ENCODE assay signal across 31 cellular contexts in genomic region chr4:153347117-153347516, GRCh38. TPM values are rescaled to one million over a fixed set of nuclear protein-coding genes. Genes with fewer than 3 reads are reported as not detected.
DNase-seq lines count a peak whose midpoint lies in the region; FAIRE-seq and TF ChIP-seq lines count a peak whose summit lies in the region.
"Had no signal": no experiment of that assay in that cellular context is flagged by ENCODE, and none has a peak within 500 bp of the region (broad histone marks: within the 10 kb centered on the region; RNA-seq: fewer than 3 reads in every experiment).

No MANE protein-coding gene starts in this region.

- H3F3A ChIP-seq in SU-DHL-6 (ENCODE audit: insufficient read depth) (peaks cover 37% of the 10 kb centered on the region), neural progenitor cell (ENCODE audit: low read depth) (no peaks in the 10 kb centered on the region)

- peaks cover 34% of the 10 kb centered on the region for H3K4me1 Mint-ChIP-seq in neural progenitor cell

- H2AFZ ChIP-seq in SU-DHL-6 (ENCODE audit: low read depth, low read length, severe bottlenecking) = no peak overlapping the region
- H2AFZ ChIP-seq in neural progenitor cell (replicated peaks) = no peak overlapping the region

- H3K27me3 ChIP-seq in SU-DHL-6 (ENCODE audit: low read length) (no peaks in the 10 kb centered on the region), neural progenitor cell (no peaks in the 10 kb centered on the region)
- H3K27me3 ChIP-seq: cardiac muscle cell, gastroesophageal sphincter, upper lobe of right lung had no signal

- H3K27ac ChIP-seq in SU-DHL-6 (ENCODE audit: low read depth, low read length) (peak overlapping the region; percentile 98), neural progenitor cell (no peak overlapping the region)
- H3K27ac ChIP-seq: C4-2B, cardiac muscle cell, coronary artery, gastroesophageal sphincter, HL-60, skin epidermis, upper lobe of right lung had no signal

- no peaks in the 10 kb centered on the region for H4K20me1 ChIP-seq in SU-DHL-6 (ENCODE audit: low read depth, low read length)
- H4K20me1 ChIP-seq in neural progenitor cell (ENCODE audit: low read depth) = peaks cover 4% of the 10 kb centered on the region

- H3K9ac ChIP-seq in SU-DHL-6 (ENCODE audit: low read length) = peak overlapping the region; percentile 98
- H3K9ac ChIP-seq in neural progenitor cell = no peak overlapping the region

- H3K4me3 ChIP-seq in SU-DHL-6 (ENCODE audit: insufficient read depth, low read length, poor library complexity, severe bottlenecking) (peak overlapping the region; percentile 76), neural progenitor cell (peak overlapping the region; percentile 77)
- H3K4me3 ChIP-seq: cardiac muscle cell, coronary artery, gastroesophageal sphincter, skin epidermis, upper lobe of right lung had no signal

- H3K9me3 ChIP-seq in SU-DHL-6 (ENCODE audit: insufficient read depth, low read length) = no peaks in the 10 kb centered on the region
- no peaks in the 10 kb centered on the region for H3K9me3 ChIP-seq in neural progenitor cell (ENCODE audit: low read depth)
- H3K9me3 ChIP-seq: gastroesophageal sphincter, upper lobe of right lung had no signal

- peaks cover 5% of the 10 kb centered on the region for H3K36me3 Mint-ChIP-seq in neural progenitor cell
- H3K36me3 Mint-ChIP-seq: memory B cell; stimulated activated naive B cell treated with anti-CD40 and anti-IgM and Interleukin-4, amounts not matched to agents 10 μg/mL and 1 μg/mL and 100 μg/mL, for 72 hours had no signal

- DNase-seq in GM18507 (ENCODE audit: extremely low spot score, insufficient read length, low read depth) (no peak), NAMALWA (ENCODE audit: low spot score) (peak; percentile 59), neural progenitor cell (ENCODE audit: low spot score) (no peak), NCI-H748 treated with DMSO at 0.1 percent for 48 hours (lab: John Stamatoyannopoulos, UW) (no peak), T-helper 1 cell (no peak), NCI-H82 treated with DMSO at 0.1 percent for 48 hours (lab: John Stamatoyannopoulos, UW; ENCODE audit: unreplicated experiment) (no peak)
- DNase-seq: activated CD4-positive, alpha-beta T cell treated with anti-CD3 and anti-CD28 coated beads for 48 hours; activated T-cell treated with anti-CD3 and anti-CD28 coated beads for 4 hours; Calu3; DMS79 treated with DMSO at 0.1 percent for 48 hours; effector CD8-positive, alpha-beta T cell; NCI-H146; NCI-H446; NCI-H82; stimulated activated naive B cell treated with anti-CD40 and anti-IgM and Interleukin-4, amounts not matched to agents 10 μg/mL and 1 μg/mL and 100 μg/mL, for 72 hours; T1000; upper lobe of right lung had no signal

- peak; percentile 35 for FAIRE-seq in GM18507 (lab: Jason Lieb, UNC)
- FAIRE-seq: astrocyte, H54, islet of Langerhans had no signal

- TF ChIP-seq CTCF in SU-DHL-6 (IDR thresholded peaks at IDR 0.05; ENCODE audit: insufficient read depth, low read length, poor library complexity, severe bottlenecking) = no peak
- no peak for TF ChIP-seq CTCF in neural progenitor cell (IDR thresholded peaks at IDR 0.05)

- H3K36me3 ChIP-seq in SU-DHL-6 (ENCODE audit: low read length) = peaks cover 28% of the 10 kb centered on the region
- peaks cover 7% of the 10 kb centered on the region for H3K36me3 ChIP-seq in neural progenitor cell
- H3K36me3 ChIP-seq: cardiac muscle cell, gastroesophageal sphincter, upper lobe of right lung had no signal

- no peaks in the 10 kb centered on the region for H3K9me2 ChIP-seq in SU-DHL-6 (replicated peaks; ENCODE audit: insufficient read depth, low read length)

- no peaks in the 10 kb centered on the region for H3K9me3 Mint-ChIP-seq in neural progenitor cell
- H3K9me3 Mint-ChIP-seq: activated T-helper 2 cell treated with anti-CD3 and anti-CD28 coated beads, Interferon-gamma antibody, Interleukin-2, Interleukin-4, amounts not matched to agents 10 μg/mL and 5 μg/mL and 100 μg/mL, durations not matched to agents 14 hours and 24 hours and 36 hours; memory B cell; stimulated activated naive B cell treated with anti-CD40 and anti-IgM and Interleukin-4, amounts not matched to agents 10 μg/mL and 1 μg/mL and 100 μg/mL, for 72 hours had no signal

- peaks cover 8% of the 10 kb centered on the region for H3K27me3 Mint-ChIP-seq in neural progenitor cell (ENCODE audit: insufficient read depth, low read depth)
- H3K27me3 Mint-ChIP-seq: activated naive CD8-positive, alpha-beta T cell; memory B cell; stimulated activated naive B cell treated with anti-CD40 and anti-IgM and Interleukin-4, amounts not matched to agents 10 μg/mL and 1 μg/mL and 100 μg/mL, for 72 hours had no signal

- peaks cover 22% of the 10 kb centered on the region for H3K4me1 ChIP-seq in neural progenitor cell

- H3K4me3 Mint-ChIP-seq in neural progenitor cell = peak overlapping the region; percentile 77
- H3K4me3 Mint-ChIP-seq: memory B cell; stimulated activated naive B cell treated with anti-CD40 and anti-IgM and Interleukin-4, amounts not matched to agents 10 μg/mL and 1 μg/mL and 100 μg/mL, for 72 hours had no signal

- peaks cover 75% of the 10 kb centered on the region for H3K79me2 ChIP-seq in SU-DHL-6 (ENCODE audit: insufficient read depth, low read length)
- H3K79me2 ChIP-seq in neural progenitor cell (ENCODE audit: low read depth) = peaks cover 56% of the 10 kb centered on the region

- H3K4me2 ChIP-seq in SU-DHL-6 (ENCODE audit: low read depth, low read length, poor library complexity, severe bottlenecking) (peak overlapping the region; percentile 98), neural progenitor cell (peak overlapping the region; percentile 87)

- H3K27ac Mint-ChIP-seq in neural progenitor cell = no peak overlapping the region
- H3K27ac Mint-ChIP-seq: activated naive CD8-positive, alpha-beta T cell; activated T-helper 2 cell treated with anti-CD3 and anti-CD28 coated beads, Interferon-gamma antibody, Interleukin-2, Interleukin-4, amounts not matched to agents 10 μg/mL and 5 μg/mL and 100 μg/mL, durations not matched to agents 14 hours and 24 hours and 36 hours; memory B cell; stimulated activated naive B cell treated with anti-CD40 and anti-IgM and Interleukin-4, amounts not matched to agents 10 μg/mL and 1 μg/mL and 100 μg/mL, for 72 hours had no signal

RNA-seq across cellular contexts. Expression of gene MND1, which starts 2.6 kb away (rescaled TPM):
- 42.2 and 74.6 TPM in 2 replicates for total RNA-seq in neural progenitor cell (ENCODE audit: low replicate concordance)
- total RNA-seq: left lobe of liver, upper lobe of right lung had no signal
